In genomic region chr5:147986134-147986757, GRCh38 we compare ENCODE assay signal across 31 cellular contexts.
"Had no signal": no experiment of that assay in that cellular context is flagged by ENCODE, and none has a peak within 500 bp of the region (broad histone marks: within the 10 kb centered on the region; RNA-seq: fewer than 3 reads in every experiment).

No MANE protein-coding gene starts in this region.

- DNase-seq: activated B cell treated with CpG ODN at 0.5 μM for 24 hours; activated CD4-positive, alpha-beta memory T cell treated with anti-CD3 and anti-CD28 coated beads, Interleukin-2, amount 10 ng/mL, durations not matched to agents 7 days and 5 days; activated CD4-positive, alpha-beta T cell treated with anti-CD3 and anti-CD28 coated beads for 48 hours; activated CD4-positive, CD25-positive, alpha-beta regulatory T cell treated with anti-CD3 and anti-CD28 coated beads, Interleukin-2, amount 50 U/mL, for 72 hours; activated CD8-positive, alpha-beta memory T cell treated with anti-CD3 and anti-CD28 coated beads for 24 hours; activated CD8-positive, alpha-beta memory T cell treated with anti-CD3 and anti-CD28 coated beads, Interleukin-2, amount 10 ng/mL, durations not matched to agents 7 days and 5 days; activated CD8-positive, alpha-beta memory T cell treated with anti-CD3 and anti-CD28 coated beads, Interleukin-2, amount 50 U/mL, for 48 hours; activated effector memory CD4-positive, alpha-beta T cell treated with Interleukin-2 at 50 U/mL for 16 hours; activated naive CD4-positive, alpha-beta T cell treated with anti-CD3 and anti-CD28 coated beads, Interleukin-2, amount 10 ng/mL, durations not matched to agents 7 days and 5 days; activated naive CD8-positive, alpha-beta T cell treated with anti-CD3 and anti-CD28 coated beads, Interleukin-2, amount 50 U/mL, for 24 hours; activated T-cell treated with anti-CD3 and anti-CD28 coated beads, Interleukin-2, amount 50 U/mL, for 48 hours; anterior cingulate cortex; caudate nucleus; Karpas-422; NCI-H1048; NCI-H1105 treated with DMSO at 0.1 percent for 48 hours; NCI-H1436; NCI-H1694; NCI-H1930; NCI-H2081 treated with DMSO at 0.1 percent for 48 hours; NCI-H226; NCI-H446 treated with DMSO at 0.1 percent for 48 hours; NCI-H524; NCI-H774; OCI-M1; Right ventricle myocardium superior; SW 1271; T-helper 1 cell; T-helper 2 cell; T-helper 9 cell had no signal

- ATAC-seq: activated CD8-positive, alpha-beta memory T cell treated with anti-CD3 and anti-CD28 coated beads, Interleukin-2, amount 10 ng/mL, durations not matched to agents 7 days and 5 days; activated naive CD8-positive, alpha-beta T cell treated with anti-CD3 and anti-CD28 coated beads, Interleukin-2, amount 50 U/mL, for 24 hours had no signal

- H3K27ac ChIP-seq: VCaP had no signal
